ENCODE assay signal across 10 cellular contexts in genomic region chr6:7156666-7157278, GRCh38. TPM values are rescaled to one million over a fixed set of nuclear protein-coding genes. Genes with fewer than 3 reads are reported as not detected.
DNase-seq lines count a peak whose midpoint lies in the region; ATAC-seq, FAIRE-seq and TF ChIP-seq lines count a peak whose summit lies in the region.
"Had no signal": no experiment of that assay in that cellular context is flagged by ENCODE, and none has a peak within 500 bp of the region (broad histone marks: within the 10 kb centered on the region; RNA-seq: fewer than 3 reads in every experiment).

No MANE protein-coding gene starts in this region.

- FAIRE-seq in D721Med (lab: Jason Lieb, UNC): no peak

- no TSS peak for BruUV-seq in PC-3 (replicated peaks; lab: Mats Ljungman, UMichigan)

- H3K4me2 ChIP-seq in PC-3 (ENCODE audit: low read length): peak overlapping the region; percentile 24; the same call in 1 of the 2 replicates

- H3K9me2 ChIP-seq in PC-3 (replicated peaks; ENCODE audit: low read length): no peaks in the 10 kb centered on the region

- H3K9ac ChIP-seq in PC-3 (ENCODE audit: low read length): no peak overlapping the region

- H4K20me1 ChIP-seq in PC-3 (ENCODE audit: low read length): 0 out of 2 replicates have a peak, but pooled peaks cover 6% of the 10 kb centered on the region

- CTCF ChIA-PET in PC-3 (lab: Charles Lee): no interaction called here

- intact Hi-C loops in PC-3 (cut with micrococcal nuclease): no loop called here
- intact Hi-C loops in spleen (cut with DNase I; ENCODE audit: low total_unique reads): no loop called here

- peak overlapping the region; percentile 43 for H3K4me3 ChIP-seq in GM12864 (ENCODE audit: low read depth, low read length)
- H3K4me3 ChIP-seq in PC-3 (ENCODE audit: low read length): no peak overlapping the region
- no peak overlapping the region for H3K4me3 ChIP-seq in fibroblast of the aortic adventitia (ENCODE audit: low read depth, low read length)
- H3K4me3 ChIP-seq in spleen: peak overlapping the region in 1 of 8 donors; percentile 12
- no peak overlapping the region for H3K4me3 ChIP-seq in H7 (ENCODE audit: insufficient read depth, low read depth, low read length)
- H3K4me3 ChIP-seq: coronary artery had no signal

- WGBS in spleen, 5 donors: 68 to 85% (median 70%) methylated on average over 11 of the region's 11 CpGs

- H3K36me3 ChIP-seq in PC-3 (ENCODE audit: low read depth, low read length) (peaks cover 11% of the 10 kb centered on the region; the same call in 1 of the 2 replicates), spleen (no peaks in the 10 kb centered on the region), H7 (replicated peaks; ENCODE audit: control insufficient read depth, insufficient read depth, low read length) (no peaks in the 10 kb centered on the region)

- TF ChIP-seq POLR2A in spleen (IDR thresholded peaks at IDR 0.05): no peak

- TF ChIP-seq CTCF in GM12864 (IDR thresholded peaks at IDR 0.05; ENCODE audit: low read depth, low read length, missing control alignments): no peak
- no peak for TF ChIP-seq CTCF in PC-3 (conservative IDR thresholded peaks at IDR 0.05; ENCODE audit: low read depth, low read length)
- TF ChIP-seq CTCF in fibroblast of the aortic adventitia (IDR thresholded peaks at IDR 0.05; ENCODE audit: insufficient read depth, low read length): no peak
- TF ChIP-seq CTCF in spleen (IDR thresholded peaks at IDR 0.05 in 8 of 11, conservative IDR thresholded peaks at IDR 0.05 in 3 of 11): no peak
- no peak for TF ChIP-seq CTCF in D721Med (IDR thresholded peaks at IDR 0.05; ENCODE audit: insufficient read depth, missing control alignments)

- H3K27me3 ChIP-seq in PC-3 (ENCODE audit: low read length) (no peaks in the 10 kb centered on the region), spleen (replicated peaks in 1 of 7) (no peaks in the 10 kb centered on the region), H7 (ENCODE audit: control insufficient read depth, insufficient read depth, low read length) (no peaks in the 10 kb centered on the region)

- peak; percentile 47 for ATAC-seq in PC-3

- peaks cover 100% of the 10 kb centered on the region for H3K79me2 ChIP-seq in PC-3 (ENCODE audit: low read length)

- H3K27ac ChIP-seq in PC-3 (ENCODE audit: low read length) (no peak overlapping the region), spleen (peak overlapping the region in 6 of 8 donors; percentile 13 to 79 (median 66))
- H3K27ac ChIP-seq: coronary artery had no signal

- POLR2A ChIA-PET in PC-3 (lab: Charles Lee; ENCODE audit: unreplicated experiment): no interaction called here

- no peak overlapping the region for H2AFZ ChIP-seq in PC-3 (ENCODE audit: low read length)

- no peaks in the 10 kb centered on the region for H3F3A ChIP-seq in PC-3 (ENCODE audit: low read length, unreplicated experiment)

- no peaks in the 10 kb centered on the region for H3K9me3 ChIP-seq in PC-3 (ENCODE audit: low read length)
- no peaks in the 10 kb centered on the region for H3K9me3 ChIP-seq in spleen

- H3K4me1 ChIP-seq in PC-3 (ENCODE audit: insufficient read depth, low read length) (peaks cover 34% of the 10 kb centered on the region), spleen (peaks cover 33 to 100% (median 80%) of the 10 kb centered on the region in 6 donors)

- DNase-seq in GM12864 (ENCODE audit: low read depth): no peak
- DNase-seq in PC-3: peak; percentile 70
- peak; percentile 86 for DNase-seq in fibroblast of the aortic adventitia (ENCODE audit: low read depth)
- DNase-seq in spleen: no peak
- no peak for DNase-seq in activated CD4-positive, alpha-beta T cell treated with anti-CD3 and anti-CD28 coated beads, Interleukin-2, amount 50 U/mL, for 4 hours
- DNase-seq in H7: no peak
- no peak for DNase-seq in D721Med (ENCODE audit: insufficient read length, low spot score)
- DNase-seq: activated CD4-positive, alpha-beta T cell treated with anti-CD3 and anti-CD28 coated beads, Interleukin-2, amount 10 ng/mL, durations not matched to agents 7 days and 5 days; NCI-H524 treated with DMSO at 0.1 percent for 48 hours had no signal

RNA-seq across cellular contexts. Expression of gene RREB1, which starts 49.0 kb away (rescaled TPM):
- total RNA-seq in PC-3 (2014; rRNA removed) (26.0 and 31.8 TPM in 2 replicates), fibroblast of the aortic adventitia (ENCODE audit: low replicate concordance) (17.6 and 23.8 TPM in 2 replicates), spleen (10 to 100 TPM; 48.5 to 72.0 (median 58.1) TPM)
- polyA plus RNA-seq in spleen: 1 to 10 TPM; 3.2 to 7.4 (median 4.7) TPM
- total RNA-seq in H7 (2014; rRNA removed; shearing (Covaris generic)): 24.2 and 31.9 TPM in 2 replicates

Comparison
In these comparisons a context has a peak if more than half of its experiments do, and no peak if none do; other contexts are left out.
1. DNase-seq: peak in PC-3 (single experiment) and fibroblast of the aortic adventitia (single experiment); none in GM12864 (single experiment), spleen (single experiment), activated CD4-positive, alpha-beta T cell treated with anti-CD3 and anti-CD28 coated beads, Interleukin-2, amount 50 U/mL, for 4 hours (0 of 2), H7 (single experiment) and D721Med (single experiment).